16 cellular contexts compared by ENCODE assay signal in the genomic region with DNA sequence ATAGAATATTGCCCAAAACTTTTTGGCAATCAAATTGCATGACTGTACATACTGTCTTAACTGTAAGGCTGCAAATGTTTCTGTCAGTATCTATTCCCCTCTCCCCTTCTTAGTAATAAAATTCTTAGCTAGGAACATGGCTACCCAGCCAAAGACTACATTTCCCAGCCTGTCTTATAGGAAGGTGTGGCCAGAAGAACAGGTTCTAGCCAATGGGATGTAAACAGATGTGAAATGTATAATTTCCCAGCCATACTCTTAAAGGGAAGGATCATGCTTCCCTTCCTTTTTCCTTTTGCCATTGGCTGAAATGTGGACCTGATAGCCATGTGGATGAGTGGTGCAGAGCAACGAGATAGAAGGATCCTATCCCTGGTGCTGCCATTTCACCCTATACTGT. TPM values are rescaled to one million over a fixed set of nuclear protein-coding genes. Genes with fewer than 3 reads are reported as not detected.
DNase-seq lines count a peak whose midpoint lies in the region; ATAC-seq and TF ChIP-seq lines count a peak whose summit lies in the region.
"Had no signal": no experiment of that assay in that cellular context is flagged by ENCODE, and none has a peak within 500 bp of the region (broad histone marks: within the 10 kb centered on the region; RNA-seq: fewer than 3 reads in every experiment).

No MANE protein-coding gene starts in this region.

- no peaks in the 10 kb centered on the region for H3F3A ChIP-seq in PC-3 (ENCODE audit: low read length, unreplicated experiment)

- BruUV-seq in PC-3 (replicated peaks; lab: Mats Ljungman, UMichigan), result no TSS peak

- peak overlapping the region; percentile 61 for H3K27ac ChIP-seq in PC-3 (ENCODE audit: low read length)
- H3K27ac ChIP-seq: sigmoid colon, SJSA1 had no signal

- H3K27ac Mint-ChIP-seq in HFFc6, result peak overlapping the region; percentile 47; the same call in 1 of the 2 replicates
- no peak overlapping the region for H3K27ac Mint-ChIP-seq in glutamatergic neuron (ENCODE audit: unreplicated experiment)
- H3K27ac Mint-ChIP-seq: memory B cell; stimulated activated naive CD8-positive, alpha-beta T cell treated with anti-CD3 and anti-CD28 coated beads, Interleukin-15, Interleukin-2, amounts not matched to agents 100 ng/mL and 50 ng/mL, for 24 hours had no signal

- POLR2A ChIA-PET in PC-3 (lab: Charles Lee; ENCODE audit: unreplicated experiment), result interaction anchor here (0.6 to 0.7 kb wide), 2 partner anchors 28 to 617 kb away, joined by 4 read pairs; no protein-coding TSS in a partner anchor

- TF ChIP-seq CTCF in HFFc6 (IDR thresholded peaks at IDR 0.05), result no peak
- no peak for TF ChIP-seq CTCF in PC-3 (conservative IDR thresholded peaks at IDR 0.05; ENCODE audit: low read depth, low read length)
- no peak for TF ChIP-seq CTCF in fibroblast of the aortic adventitia (IDR thresholded peaks at IDR 0.05; ENCODE audit: insufficient read depth, low read length)
- TF ChIP-seq CTCF in glutamatergic neuron (IDR thresholded peaks at IDR 0.05; ENCODE audit: partially characterized antibody, unreplicated experiment), result no peak

- H3K4me1 Mint-ChIP-seq in HFFc6 (ENCODE audit: low read depth) (peaks cover 45% of the 10 kb centered on the region), glutamatergic neuron (ENCODE audit: low read depth, unreplicated experiment) (no peaks in the 10 kb centered on the region)
- H3K4me1 Mint-ChIP-seq: memory B cell had no signal

- H3K4me2 ChIP-seq in PC-3 (ENCODE audit: low read length), result peak overlapping the region; percentile 55

- H3K27me3 Mint-ChIP-seq in HFFc6 (ENCODE audit: insufficient read depth) (no peaks in the 10 kb centered on the region; the same call in 1 of the 2 replicates), glutamatergic neuron (ENCODE audit: unreplicated experiment) (no peaks in the 10 kb centered on the region)
- H3K27me3 Mint-ChIP-seq: central memory CD8-positive, alpha-beta T cell; stimulated activated naive CD8-positive, alpha-beta T cell treated with anti-CD3 and anti-CD28 coated beads, Interleukin-15, Interleukin-2, amounts not matched to agents 100 ng/mL and 50 ng/mL, for 24 hours had no signal

- H3K27me3 ChIP-seq in PC-3 (ENCODE audit: low read length), result no peaks in the 10 kb centered on the region
- H3K27me3 ChIP-seq: sigmoid colon, SJSA1 had no signal

- H3K9ac ChIP-seq in PC-3 (ENCODE audit: low read length), result no peak overlapping the region

- no peaks in the 10 kb centered on the region for H4K20me1 ChIP-seq in PC-3 (ENCODE audit: low read length)

- H3K36me3 Mint-ChIP-seq in HFFc6 (ENCODE audit: low read depth) (no peaks in the 10 kb centered on the region; the same call in 1 of the 2 replicates), glutamatergic neuron (ENCODE audit: unreplicated experiment) (no peaks in the 10 kb centered on the region)

- intact Hi-C loops in PC-3 (cut with micrococcal nuclease), result loop anchor here (2.0 kb wide), 1 partner anchor 29 kb away; no protein-coding TSS in a partner anchor

- H3K4me3 Mint-ChIP-seq in HFFc6 (no peak overlapping the region), glutamatergic neuron (ENCODE audit: unreplicated experiment) (no peak overlapping the region)
- H3K4me3 Mint-ChIP-seq: central memory CD8-positive, alpha-beta T cell; memory B cell; stimulated activated naive CD8-positive, alpha-beta T cell treated with anti-CD3 and anti-CD28 coated beads, Interleukin-15, Interleukin-2, amounts not matched to agents 100 ng/mL and 50 ng/mL, for 24 hours had no signal

- peaks cover 47% of the 10 kb centered on the region for H3K4me1 ChIP-seq in PC-3 (ENCODE audit: insufficient read depth, low read length)
- H3K4me1 ChIP-seq: sigmoid colon had no signal

- H3K4me3 ChIP-seq in PC-3 (ENCODE audit: low read length), result no peak overlapping the region
- H3K4me3 ChIP-seq in fibroblast of the aortic adventitia (ENCODE audit: low read depth, low read length), result no peak overlapping the region
- H3K4me3 ChIP-seq: sigmoid colon, SJSA1 had no signal

- peak; percentile 63 for DNase-seq in DMS 273 (lab: John Stamatoyannopoulos, UW; ENCODE audit: unreplicated experiment)
- DNase-seq in HFFc6, result peak; percentile 37
- peak; percentile 64 for DNase-seq in PC-3
- peak; percentile 49 for DNase-seq in fibroblast of the aortic adventitia (ENCODE audit: low read depth)
- no peak for DNase-seq in glutamatergic neuron
- no peak for DNase-seq in OCI-M1 (lab: John Stamatoyannopoulos, UW)
- DNase-seq: activated naive CD4-positive, alpha-beta T cell treated with anti-CD3 and anti-CD28 coated beads, Interleukin-2, amount 50 U/mL, for 16 hours; GDM1; nucleus accumbens; sigmoid colon had no signal

- ATAC-seq in PC-3 (peak; percentile 51), HG02759 (IDR thresholded peaks at IDR 0.05; ENCODE audit: unreplicated experiment) (no peak), GM21528 (IDR thresholded peaks at IDR 0.05; ENCODE audit: low FRiP score, unreplicated experiment) (no peak)

- no peak overlapping the region for H2AFZ ChIP-seq in PC-3 (ENCODE audit: low read length)

- H3K79me2 ChIP-seq in PC-3 (ENCODE audit: low read length), result no peaks in the 10 kb centered on the region

- H3K9me2 ChIP-seq in PC-3 (replicated peaks; ENCODE audit: low read length), result no peaks in the 10 kb centered on the region

- CTCF ChIA-PET in PC-3 (lab: Charles Lee), result no interaction called here

- H3K9me3 ChIP-seq in PC-3 (ENCODE audit: low read length), result no peaks in the 10 kb centered on the region
- H3K9me3 ChIP-seq: SJSA1 had no signal

- no peaks in the 10 kb centered on the region for H3K36me3 ChIP-seq in PC-3 (ENCODE audit: low read depth, low read length)
- H3K36me3 ChIP-seq: sigmoid colon, SJSA1 had no signal

- H3K9me3 Mint-ChIP-seq in HFFc6 (peaks cover 9% of the 10 kb centered on the region; the same call in 1 of the 2 replicates), glutamatergic neuron (ENCODE audit: unreplicated experiment) (no peaks in the 10 kb centered on the region)
- H3K9me3 Mint-ChIP-seq: central memory CD8-positive, alpha-beta T cell had no signal

RNA-seq across cellular contexts. Expression of a gene that starts 7.0 kb away (rescaled TPM):
- 1 to 10 TPM; 7.0 to 9.7 (median 7.9) TPM for total RNA-seq in HFFc6 (2021; fragmentation: NEBNext Ultra II Directional; extraction: Animal tissue kit (Norgen Biotek cat#: 25700))
- total RNA-seq in PC-3 (2014; rRNA removed), result 8.4 and 9.8 TPM in 2 replicates
- total RNA-seq in fibroblast of the aortic adventitia (ENCODE audit: low replicate concordance), result 1.1 and 1.2 TPM in 2 replicates
- 15.1 TPM for total RNA-seq in glutamatergic neuron (ENCODE audit: unreplicated experiment)

Comparison
In these comparisons a context has a peak if more than half of its experiments do, and no peak if none do; other contexts are left out.
1. DNase-seq: peak in DMS 273 (single experiment), HFFc6 (single experiment), PC-3 (single experiment) and fibroblast of the aortic adventitia (single experiment); none in glutamatergic neuron (single experiment) and OCI-M1 (single experiment).